2 cellular contexts compared by ENCODE assay signal in genomic region chr4:5946653-5947052, GRCh38. TPM values are rescaled to one million over a fixed set of nuclear protein-coding genes. Genes with fewer than 3 reads are reported as not detected.
"Had no signal": no experiment of that assay in that cellular context is flagged by ENCODE, and none has a peak within 500 bp of the region (broad histone marks: within the 10 kb centered on the region; RNA-seq: fewer than 3 reads in every experiment).

No MANE protein-coding gene starts in this region.

RNA-seq across cellular contexts. Expression of gene CRMP1, which starts 53.8 kb away (rescaled TPM):
- total RNA-seq: M059J, MCF 10A had no signal
